Comparison of ENCODE assay signal across 12 cellular contexts in genomic region chr6:35165630-35166071, GRCh38. TPM values are rescaled to one million over a fixed set of nuclear protein-coding genes. Genes with fewer than 3 reads are reported as not detected.
A peak's percentile ranks its signal among the peaks of the same experiment; 100 is the strongest.
DNase-seq lines count a peak whose midpoint lies in the region; TF ChIP-seq lines count a peak whose summit lies in the region.
"Had no signal": no experiment of that assay in that cellular context is flagged by ENCODE, and none has a peak within 500 bp of the region (broad histone marks: within the 10 kb centered on the region; RNA-seq: fewer than 3 reads in every experiment).

No MANE protein-coding gene starts in this region.

- peaks cover 7% of the 10 kb centered on the region for H3K36me3 Mint-ChIP-seq in osteocyte (ENCODE audit: unreplicated experiment)
- no peaks in the 10 kb centered on the region for H3K36me3 Mint-ChIP-seq in activated naive CD8-positive, alpha-beta T cell treated with anti-CD3 and anti-CD28 coated beads for 36 hours

- H3K27ac Mint-ChIP-seq in osteocyte (ENCODE audit: unreplicated experiment), result peak overlapping the region; percentile 48
- no peak overlapping the region for H3K27ac Mint-ChIP-seq in activated naive CD8-positive, alpha-beta T cell treated with anti-CD3 and anti-CD28 coated beads for 36 hours

- in situ Hi-C loops in ACHN (cut with HindIII; ENCODE audit: low pct_ligation_motif_present, low pct_unique_long_range_greater_than_20kb, low sequenced_read_pairs), result no loop called here

- DNase-seq in DMS53 treated with DMSO at 0.1 percent for 48 hours (lab: John Stamatoyannopoulos, UW; ENCODE audit: unreplicated experiment), result peak; percentile 84
- peak; percentile 68 to 75 for DNase-seq in NCI-H526 (lab: John Stamatoyannopoulos, UW)
- peak; percentile 94 for DNase-seq in epithelial cell of esophagus (ENCODE audit: low read depth)
- no peak for DNase-seq in osteocyte (ENCODE audit: extremely low spot score, unreplicated experiment)
- DNase-seq in kidney glomerular epithelial cell (lab: John Stamatoyannopoulos, UW), result no peak
- DNase-seq in activated naive CD8-positive, alpha-beta T cell treated with anti-CD3 and anti-CD28 coated beads for 36 hours, result no peak
- DNase-seq in ACHN, result no peak
- no peak for DNase-seq in T-helper 9 cell
- DNase-seq: activated CD8-positive, alpha-beta memory T cell treated with anti-CD3 and anti-CD28 coated beads, Interleukin-2, amount 50 U/mL, for 48 hours; naive thymus-derived CD4-positive, alpha-beta T cell had no signal

- TF ChIP-seq CTCF in epithelial cell of esophagus (IDR thresholded peaks at IDR 0.05; ENCODE audit: insufficient read depth, low read depth, low read length, missing control alignments) (no peak), osteocyte (IDR thresholded peaks at IDR 0.05) (no peak)

- no peak overlapping the region for H3K4me3 Mint-ChIP-seq in osteocyte (ENCODE audit: unreplicated experiment)
- no peak overlapping the region for H3K4me3 Mint-ChIP-seq in activated naive CD8-positive, alpha-beta T cell treated with anti-CD3 and anti-CD28 coated beads for 36 hours
- H3K4me3 Mint-ChIP-seq: naive thymus-derived CD4-positive, alpha-beta T cell had no signal

- H3K27me3 Mint-ChIP-seq in osteocyte (ENCODE audit: unreplicated experiment), result no peaks in the 10 kb centered on the region
- peaks cover 15% of the 10 kb centered on the region for H3K27me3 Mint-ChIP-seq in activated naive CD8-positive, alpha-beta T cell treated with anti-CD3 and anti-CD28 coated beads for 36 hours

- H3K4me1 Mint-ChIP-seq in osteocyte (ENCODE audit: unreplicated experiment), result peaks cover 25% of the 10 kb centered on the region
- no peaks in the 10 kb centered on the region for H3K4me1 Mint-ChIP-seq in activated naive CD8-positive, alpha-beta T cell treated with anti-CD3 and anti-CD28 coated beads for 36 hours

- peaks cover 6% of the 10 kb centered on the region for H3K9me3 Mint-ChIP-seq in osteocyte (ENCODE audit: unreplicated experiment)
- peaks cover 5% of the 10 kb centered on the region for H3K9me3 Mint-ChIP-seq in activated naive CD8-positive, alpha-beta T cell treated with anti-CD3 and anti-CD28 coated beads for 36 hours

- no peak overlapping the region for H3K4me3 ChIP-seq in epithelial cell of esophagus (ENCODE audit: low read length)

RNA-seq across cellular contexts. Expression of gene TCP11, which starts 24.5 kb away (rescaled TPM):
- 0.43 TPM in 1 of 2 replicates, not detected in the other for total RNA-seq in osteocyte
- not detected for total RNA-seq in activated naive CD8-positive, alpha-beta T cell treated with anti-CD3 and anti-CD28 coated beads for 36 hours
- total RNA-seq: astrocyte; naive thymus-derived CD4-positive, alpha-beta T cell; RPMI7951 had no signal

RNA-seq across cellular contexts. Expression of gene SCUBE3, which starts 48.1 kb away (rescaled TPM):
- total RNA-seq in osteocyte, result 14.8 and 16.3 TPM in 2 replicates
- not detected for total RNA-seq in activated naive CD8-positive, alpha-beta T cell treated with anti-CD3 and anti-CD28 coated beads for 36 hours
- total RNA-seq: naive thymus-derived CD4-positive, alpha-beta T cell had no signal

Comparison
In these comparisons a context has a peak if more than half of its experiments do, and no peak if none do; other contexts are left out.
1. DNase-seq: peak in DMS53 treated with DMSO at 0.1 percent for 48 hours (single experiment), NCI-H526 (2 of 2) and epithelial cell of esophagus (single experiment); none in osteocyte (single experiment), kidney glomerular epithelial cell (single experiment), activated naive CD8-positive, alpha-beta T cell treated with anti-CD3 and anti-CD28 coated beads for 36 hours (single experiment), ACHN (single experiment) and T-helper 9 cell (single experiment).
2. RNA of gene SCUBE3, which starts 48.1 kb away (total RNA-seq): 14.8 to 16.3 TPM in osteocyte; not detected in activated naive CD8-positive, alpha-beta T cell treated with anti-CD3 and anti-CD28 coated beads for 36 hours; every median in the first group is over 10 times any median in the second.